16 cellular contexts compared by ENCODE assay signal in the genomic region with DNA sequence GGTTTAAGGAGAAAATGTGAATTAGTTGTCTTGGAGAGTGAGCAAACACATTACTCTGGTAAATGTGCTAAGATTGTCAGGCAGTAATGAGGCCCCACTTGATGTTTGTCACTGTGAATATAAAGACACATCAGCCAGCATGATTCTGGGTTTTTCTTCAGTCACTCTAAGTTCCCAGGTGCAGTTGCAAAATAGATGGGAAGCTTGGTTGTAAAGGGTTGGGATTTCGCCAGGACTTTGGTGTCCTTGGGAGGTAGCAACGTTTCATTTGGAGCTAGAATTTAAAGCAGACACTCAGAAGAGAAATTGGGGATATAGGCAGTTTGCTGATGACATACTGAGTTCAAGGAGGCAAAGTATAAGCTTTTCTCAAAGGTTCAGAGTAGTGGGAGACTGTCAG.
"Had no signal": no experiment of that assay in that cellular context is flagged by ENCODE, and none has a peak within 500 bp of the region (broad histone marks: within the 10 kb centered on the region; RNA-seq: fewer than 3 reads in every experiment).

No MANE protein-coding gene starts in this region.

- H3K27me3 Mint-ChIP-seq: activated CD4-positive, alpha-beta memory T cell treated with anti-CD3 and anti-CD28 coated beads, Interleukin-2, amount 10 ng/mL, durations not matched to agents 7 days and 5 days; activated CD4-positive, alpha-beta T cell treated with anti-CD3 and anti-CD28 coated beads for 36 hours; activated naive CD8-positive, alpha-beta T cell; T-cell had no signal

- H3K27ac ChIP-seq: prostate gland, VCaP had no signal

- H3K4me3 Mint-ChIP-seq: activated CD4-positive, alpha-beta memory T cell treated with anti-CD3 and anti-CD28 coated beads, Interleukin-2, amount 10 ng/mL, durations not matched to agents 7 days and 5 days; activated CD4-positive, alpha-beta T cell treated with anti-CD3 and anti-CD28 coated beads for 36 hours; activated naive CD8-positive, alpha-beta T cell; natural killer cell; T-cell had no signal

- DNase-seq: activated CD4-positive, alpha-beta memory T cell treated with anti-CD3 and anti-CD28 coated beads, Interleukin-2, amount 10 ng/mL, durations not matched to agents 7 days and 5 days; activated CD4-positive, alpha-beta T cell treated with anti-CD3 and anti-CD28 coated beads for 36 hours; activated gamma-delta T cell; activated T-cell treated with anti-CD3 and anti-CD28 coated beads, Interleukin-2, amount 50 U/mL, for 48 hours; aorta; natural killer cell; nucleus accumbens; stimulated activated CD4-positive, alpha-beta T cell treated with anti-CD3 and anti-CD28 coated beads, Interleukin-12 subunit alpha, Interleukin-12 subunit beta, amount 100 ng/mL, for 4 hours; stimulated activated naive CD4-positive, alpha-beta T cell; T-cell; T1000 had no signal

- H3K36me3 Mint-ChIP-seq: natural killer cell had no signal

- H3K9me3 ChIP-seq: esophagus muscularis mucosa, prostate gland had no signal

- H3K27ac Mint-ChIP-seq: activated CD4-positive, alpha-beta memory T cell treated with anti-CD3 and anti-CD28 coated beads, Interleukin-2, amount 10 ng/mL, durations not matched to agents 7 days and 5 days; activated CD4-positive, alpha-beta T cell treated with anti-CD3 and anti-CD28 coated beads for 36 hours; activated naive CD8-positive, alpha-beta T cell; natural killer cell; T-cell had no signal

- H3K4me1 Mint-ChIP-seq: activated CD4-positive, alpha-beta memory T cell treated with anti-CD3 and anti-CD28 coated beads, Interleukin-2, amount 10 ng/mL, durations not matched to agents 7 days and 5 days; activated CD4-positive, alpha-beta T cell treated with anti-CD3 and anti-CD28 coated beads for 36 hours; T-cell had no signal

- H3K27me3 ChIP-seq: esophagus muscularis mucosa had no signal

- H3K4me3 ChIP-seq: esophagus muscularis mucosa, prostate gland had no signal

- H3K36me3 ChIP-seq: prostate gland had no signal

- ATAC-seq: activated CD4-positive, alpha-beta T cell treated with anti-CD3 and anti-CD28 coated beads for 36 hours; natural killer cell; sciatic nerve; T-cell had no signal

- H3K9me3 Mint-ChIP-seq: activated CD4-positive, alpha-beta memory T cell treated with anti-CD3 and anti-CD28 coated beads, Interleukin-2, amount 10 ng/mL, durations not matched to agents 7 days and 5 days; natural killer cell; T-cell had no signal
